In the genomic region with DNA sequence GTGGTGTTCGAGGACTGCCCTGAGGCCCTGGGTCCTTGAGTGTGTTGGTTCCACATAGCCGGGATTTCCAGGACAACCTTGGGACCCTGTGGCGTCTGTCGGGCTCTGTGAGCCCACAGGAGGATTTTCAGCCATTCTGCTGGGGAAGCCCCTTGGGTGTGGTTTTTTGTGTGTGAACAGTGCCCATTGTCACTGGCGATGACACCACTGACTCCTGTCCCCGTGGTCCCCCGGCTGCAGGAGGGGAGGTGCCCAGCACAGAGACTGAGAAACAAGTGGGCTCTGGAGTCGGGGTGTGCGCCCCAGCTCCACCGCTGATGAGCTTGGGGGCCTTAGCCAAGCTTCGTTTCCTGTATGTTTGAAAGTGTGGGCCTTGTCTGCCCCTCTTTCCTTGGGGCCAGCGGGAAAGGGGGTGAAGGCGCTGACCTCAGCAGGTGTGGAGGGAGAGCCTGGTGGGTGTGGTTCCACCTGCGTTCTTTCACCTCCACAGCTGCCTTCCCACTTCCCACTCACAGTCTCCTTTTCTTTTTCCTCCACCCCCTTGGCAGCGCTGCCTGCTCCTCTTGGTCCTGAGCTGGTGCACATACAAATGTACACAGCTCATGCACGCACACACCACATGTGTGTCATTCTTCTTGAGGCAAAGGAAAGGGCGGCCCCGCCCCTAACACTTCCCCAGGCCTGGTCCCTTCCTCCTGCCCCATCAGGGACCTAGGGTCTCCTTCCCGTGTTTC, we compare ENCODE assay signal across 1 cellular context.
A peak's percentile ranks its signal among the peaks of the same experiment; 100 is the strongest.
TF ChIP-seq lines count a peak whose summit lies in the region.

No MANE protein-coding gene starts in this region.

TF ChIP-seq in HEK293, 187 proteins besides CTCF, POLR2A, EP300 and RAD21 (continued from another document):
- TF ChIP-seq ZNF280D (tag by site-specific recombination; IDR thresholded peaks at IDR 0.05) (no peak), ZNF626 (tag by site-specific recombination; IDR thresholded peaks at IDR 0.05) (no peak), ZNF146 (tag by site-specific recombination; IDR thresholded peaks at IDR 0.05) (no peak), ZNF677 (tag by site-specific recombination; IDR thresholded peaks at IDR 0.05) (no peak), ZSCAN5A (tag by site-specific recombination; IDR thresholded peaks at IDR 0.05) (no peak), ZSCAN23 (tag by site-specific recombination; IDR thresholded peaks at IDR 0.05) (no peak), SCRT2 (tag by site-specific recombination; IDR thresholded peaks at IDR 0.05) (no peak), KLF9 (tag by site-specific recombination; IDR thresholded peaks at IDR 0.05; ENCODE audit: low read depth) (0 out of 2 replicates have a peak, but pooled peaks have one; percentile 20), ZNF664 (tag by site-specific recombination; IDR thresholded peaks at IDR 0.05) (no peak), HOXA7 (CRISPR knock-in tag; IDR thresholded peaks at IDR 0.05; ENCODE audit: borderline replicate concordance) (no peak), ZNF692 (tag by site-specific recombination; IDR thresholded peaks at IDR 0.05) (no peak), ZNF654 (tag by site-specific recombination; IDR thresholded peaks at IDR 0.05; ENCODE audit: low read depth) (no peak), MZF1 (tag by site-specific recombination; IDR thresholded peaks at IDR 0.05; ENCODE audit: borderline replicate concordance) (no peak), KLF1 (tag by site-specific recombination; IDR thresholded peaks at IDR 0.05) (no peak)
- TF ChIP-seq, protein P1, sequence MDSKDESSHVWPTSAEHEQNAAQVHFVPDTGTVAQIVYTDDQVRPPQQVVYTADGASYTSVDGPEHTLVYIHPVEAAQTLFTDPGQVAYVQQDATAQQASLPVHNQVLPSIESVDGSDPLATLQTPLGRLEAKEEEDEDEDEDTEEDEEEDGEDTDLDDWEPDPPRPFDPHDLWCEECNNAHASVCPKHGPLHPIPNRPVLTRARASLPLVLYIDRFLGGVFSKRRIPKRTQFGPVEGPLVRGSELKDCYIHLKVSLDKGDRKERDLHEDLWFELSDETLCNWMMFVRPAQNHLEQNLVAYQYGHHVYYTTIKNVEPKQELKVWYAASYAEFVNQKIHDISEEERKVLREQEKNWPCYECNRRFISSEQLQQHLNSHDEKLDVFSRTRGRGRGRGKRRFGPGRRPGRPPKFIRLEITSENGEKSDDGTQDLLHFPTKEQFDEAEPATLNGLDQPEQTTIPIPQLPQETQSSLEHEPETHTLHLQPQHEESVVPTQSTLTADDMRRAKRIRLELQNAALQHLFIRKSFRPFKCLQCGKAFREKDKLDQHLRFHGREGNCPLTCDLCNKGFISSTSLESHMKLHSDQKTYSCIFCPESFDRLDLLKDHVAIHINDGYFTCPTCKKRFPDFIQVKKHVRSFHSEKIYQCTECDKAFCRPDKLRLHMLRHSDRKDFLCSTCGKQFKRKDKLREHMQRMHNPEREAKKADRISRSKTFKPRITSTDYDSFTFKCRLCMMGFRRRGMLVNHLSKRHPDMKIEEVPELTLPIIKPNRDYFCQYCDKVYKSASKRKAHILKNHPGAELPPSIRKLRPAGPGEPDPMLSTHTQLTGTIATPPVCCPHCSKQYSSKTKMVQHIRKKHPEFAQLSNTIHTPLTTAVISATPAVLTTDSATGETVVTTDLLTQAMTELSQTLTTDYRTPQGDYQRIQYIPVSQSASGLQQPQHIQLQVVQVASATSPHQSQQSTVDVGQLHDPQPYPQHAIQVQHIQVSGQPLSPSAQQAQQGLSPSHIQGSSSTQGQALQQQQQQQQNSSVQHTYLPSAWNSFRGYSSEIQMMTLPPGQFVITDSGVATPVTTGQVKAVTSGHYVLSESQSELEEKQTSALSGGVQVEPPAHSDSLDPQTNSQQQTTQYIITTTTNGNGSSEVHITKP (tag by site-specific recombination; IDR thresholded peaks at IDR 0.05): no peak
- TF ChIP-seq, protein P2, sequence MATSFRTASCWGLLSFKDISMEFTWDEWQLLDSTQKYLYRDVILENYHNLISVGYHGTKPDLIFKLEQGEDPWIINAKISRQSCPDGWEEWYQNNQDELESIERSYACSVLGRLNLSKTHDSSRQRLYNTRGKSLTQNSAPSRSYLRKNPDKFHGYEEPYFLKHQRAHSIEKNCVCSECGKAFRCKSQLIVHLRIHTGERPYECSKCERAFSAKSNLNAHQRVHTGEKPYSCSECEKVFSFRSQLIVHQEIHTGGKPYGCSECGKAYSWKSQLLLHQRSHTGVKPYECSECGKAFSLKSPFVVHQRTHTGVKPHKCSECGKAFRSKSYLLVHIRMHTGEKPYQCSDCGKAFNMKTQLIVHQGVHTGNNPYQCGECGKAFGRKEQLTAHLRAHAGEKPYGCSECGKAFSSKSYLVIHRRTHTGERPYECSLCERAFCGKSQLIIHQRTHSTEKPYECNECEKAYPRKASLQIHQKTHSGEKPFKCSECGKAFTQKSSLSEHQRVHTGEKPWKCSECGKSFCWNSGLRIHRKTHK (tag by site-specific recombination; IDR thresholded peaks at IDR 0.05): no peak
TF ChIP-seq in HEK293: peak in this region for 3.
